In genomic region chr16:57115504-57116182, GRCh38 we compare ENCODE assay signal across 1 cellular context.
TF ChIP-seq lines count a peak whose summit lies in the region.

No MANE protein-coding gene starts in this region.

TF ChIP-seq in HepG2, 621 proteins besides CTCF, POLR2A, EP300 and RAD21 (continued from another document):
- TF ChIP-seq, protein P1, sequence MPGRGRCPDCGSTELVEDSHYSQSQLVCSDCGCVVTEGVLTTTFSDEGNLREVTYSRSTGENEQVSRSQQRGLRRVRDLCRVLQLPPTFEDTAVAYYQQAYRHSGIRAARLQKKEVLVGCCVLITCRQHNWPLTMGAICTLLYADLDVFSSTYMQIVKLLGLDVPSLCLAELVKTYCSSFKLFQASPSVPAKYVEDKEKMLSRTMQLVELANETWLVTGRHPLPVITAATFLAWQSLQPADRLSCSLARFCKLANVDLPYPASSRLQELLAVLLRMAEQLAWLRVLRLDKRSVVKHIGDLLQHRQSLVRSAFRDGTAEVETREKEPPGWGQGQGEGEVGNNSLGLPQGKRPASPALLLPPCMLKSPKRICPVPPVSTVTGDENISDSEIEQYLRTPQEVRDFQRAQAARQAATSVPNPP (CRISPR knock-in tag; IDR thresholded peaks at IDR 0.05): no peak
- no peak for TF ChIP-seq ZNF800 (CRISPR knock-in tag; IDR thresholded peaks at IDR 0.05)
- no peak for TF ChIP-seq MLX (CRISPR knock-in tag; IDR thresholded peaks at IDR 0.05)
- TF ChIP-seq, protein P2, sequence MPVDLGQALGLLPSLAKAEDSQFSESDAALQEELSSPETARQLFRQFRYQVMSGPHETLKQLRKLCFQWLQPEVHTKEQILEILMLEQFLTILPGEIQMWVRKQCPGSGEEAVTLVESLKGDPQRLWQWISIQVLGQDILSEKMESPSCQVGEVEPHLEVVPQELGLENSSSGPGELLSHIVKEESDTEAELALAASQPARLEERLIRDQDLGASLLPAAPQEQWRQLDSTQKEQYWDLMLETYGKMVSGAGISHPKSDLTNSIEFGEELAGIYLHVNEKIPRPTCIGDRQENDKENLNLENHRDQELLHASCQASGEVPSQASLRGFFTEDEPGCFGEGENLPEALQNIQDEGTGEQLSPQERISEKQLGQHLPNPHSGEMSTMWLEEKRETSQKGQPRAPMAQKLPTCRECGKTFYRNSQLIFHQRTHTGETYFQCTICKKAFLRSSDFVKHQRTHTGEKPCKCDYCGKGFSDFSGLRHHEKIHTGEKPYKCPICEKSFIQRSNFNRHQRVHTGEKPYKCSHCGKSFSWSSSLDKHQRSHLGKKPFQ (CRISPR knock-in tag; IDR thresholded peaks at IDR 0.05; ENCODE audit: insufficient replicate concordance): no peak
- no peak for TF ChIP-seq JARID2 (CRISPR knock-in tag; IDR thresholded peaks at IDR 0.05; ENCODE audit: insufficient replicate concordance)
- TF ChIP-seq SAFB2 (CRISPR knock-in tag; IDR thresholded peaks at IDR 0.05; ENCODE audit: borderline replicate concordance, low read depth): no peak
- no peak for TF ChIP-seq NFYB (CRISPR knock-in tag; IDR thresholded peaks at IDR 0.05)
- TF ChIP-seq GATA4 (IDR thresholded peaks at IDR 0.05; ENCODE audit: borderline replicate concordance, low read depth): no peak
